In genomic region chr18:79068946-79069791, GRCh38 we compare ENCODE assay signal across 8 cellular contexts.
DNase-seq lines count a peak whose midpoint lies in the region; ATAC-seq lines count a peak whose summit lies in the region.

ATP9B (plus strand) TSS chr18:79069394; CDS start chr18:79069411, 17 bp downstream.

- DNase-seq in AG08395 (ENCODE audit: low spot score) (peak; percentile 98), NCI-H345 treated with DMSO at 0.1 percent for 48 hours (lab: John Stamatoyannopoulos, UW; ENCODE audit: unreplicated experiment) (peak; percentile 92), iris pigment epithelial cell (ENCODE audit: low read depth) (peak; percentile 97)
- DNase-seq in activated CD4-positive, CD25-positive, alpha-beta regulatory T cell (lab: John Stamatoyannopoulos, UW), result peak; percentile 97 to 99 (median 98)
- peak; percentile 99 for DNase-seq in central memory CD4-positive, alpha-beta T cell
- peak; percentile 99 for DNase-seq in stimulated activated CD4-positive, alpha-beta T cell treated with anti-CD3 and anti-CD28 coated beads, Interleukin-12 subunit alpha, Interleukin-12 subunit beta, amount 100 ng/mL, for 4 hours

- ATAC-seq in GM18873 (IDR thresholded peaks at IDR 0.05; ENCODE audit: low FRiP score, unreplicated experiment) (peak; percentile 83), HG03139 (IDR thresholded peaks at IDR 0.05; ENCODE audit: unreplicated experiment) (peak; percentile 84)

Comparison
In these comparisons a context has a peak if more than half of its experiments do, and no peak if none do; other contexts are left out.
1. Peak in every context shown above with its lines: DNase-seq and ATAC-seq.